ENCODE assay signal across 18 cellular contexts in the genomic region with DNA sequence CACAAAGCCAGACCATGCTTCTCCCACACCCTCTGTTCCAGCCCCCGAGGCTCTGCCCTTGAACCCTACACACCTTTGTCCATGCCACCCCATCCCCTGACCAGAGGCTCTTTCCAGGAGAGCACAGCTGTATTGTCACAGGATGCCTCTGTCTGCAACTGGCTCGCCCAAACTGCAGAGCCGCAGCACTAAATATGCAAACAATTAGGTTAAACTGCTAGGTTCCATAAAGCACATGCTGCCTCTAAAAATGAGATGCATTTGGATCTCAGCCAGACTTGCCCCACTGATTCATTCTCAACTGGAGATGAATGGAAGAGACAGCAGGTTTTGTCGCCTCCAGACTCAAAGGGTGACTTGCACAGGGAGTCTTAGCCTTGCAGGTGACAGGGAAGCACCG.
DNase-seq lines count a peak whose midpoint lies in the region; ATAC-seq, FAIRE-seq and TF ChIP-seq lines count a peak whose summit lies in the region.
"Had no signal": no experiment of that assay in that cellular context is flagged by ENCODE, and none has a peak within 500 bp of the region (broad histone marks: within the 10 kb centered on the region; RNA-seq: fewer than 3 reads in every experiment).

No MANE protein-coding gene starts in this region.

- peak; percentile 64 for FAIRE-seq in GM18507 (lab: Jason Lieb, UNC)
- FAIRE-seq: colon, keratinocyte, pancreas had no signal

- no peak overlapping the region for H3K4me3 Mint-ChIP-seq in activated naive CD8-positive, alpha-beta T cell treated with anti-CD3 and anti-CD28 coated beads, Interleukin-2, amount 50 U/mL, for 24 hours

- BruUV-seq in A673 (replicated peaks; lab: Mats Ljungman, UMichigan): no TSS peak

- H3K36me3 Mint-ChIP-seq in activated naive CD8-positive, alpha-beta T cell treated with anti-CD3 and anti-CD28 coated beads, Interleukin-2, amount 50 U/mL, for 24 hours (ENCODE audit: low read depth): peaks cover 51% of the 10 kb centered on the region

- ATAC-seq in HG03175 (IDR thresholded peaks at IDR 0.05; ENCODE audit: unreplicated experiment) (peak; percentile 70), GM18870 (IDR thresholded peaks at IDR 0.05; ENCODE audit: unreplicated experiment) (no peak), HG03135 (IDR thresholded peaks at IDR 0.05; ENCODE audit: unreplicated experiment) (no peak)
- no peak for ATAC-seq in activated naive CD8-positive, alpha-beta T cell treated with anti-CD3 and anti-CD28 coated beads, Interleukin-2, amount 50 U/mL, for 24 hours
- ATAC-seq: activated CD4-positive, CD25-positive, alpha-beta regulatory T cell treated with anti-CD3 and anti-CD28 coated beads, Interleukin-2, amount 50 U/mL, for 24 hours; Panc1 had no signal

- no peak for TF ChIP-seq CTCF in A673 (conservative IDR thresholded peaks at IDR 0.05; ENCODE audit: low read depth, low read length)

- peak overlapping the region; percentile 33 for H3K27ac Mint-ChIP-seq in activated naive CD8-positive, alpha-beta T cell treated with anti-CD3 and anti-CD28 coated beads, Interleukin-2, amount 50 U/mL, for 24 hours

- H3K27ac ChIP-seq in A673 (ENCODE audit: low read depth, low read length, poor library complexity, severe bottlenecking): no peak overlapping the region
- H3K27ac ChIP-seq: esophagus muscularis mucosa had no signal

- no peaks in the 10 kb centered on the region for H3K9me3 ChIP-seq in A673 (ENCODE audit: low read depth, low read length, poor library complexity, severe bottlenecking)
- H3K9me3 ChIP-seq: esophagus muscularis mucosa, pancreas had no signal

- H3K27me3 Mint-ChIP-seq in activated naive CD8-positive, alpha-beta T cell treated with anti-CD3 and anti-CD28 coated beads, Interleukin-2, amount 50 U/mL, for 24 hours: no peaks in the 10 kb centered on the region

- no peaks in the 10 kb centered on the region for H3K27me3 ChIP-seq in A673 (replicated peaks; ENCODE audit: insufficient read depth, low read depth, low read length, poor library complexity)
- H3K27me3 ChIP-seq: esophagus muscularis mucosa, pancreas had no signal

- CTCF ChIA-PET in A673 (lab: Charles Lee): no interaction called here

- H3K9me3 Mint-ChIP-seq in activated naive CD8-positive, alpha-beta T cell treated with anti-CD3 and anti-CD28 coated beads, Interleukin-2, amount 50 U/mL, for 24 hours: no peaks in the 10 kb centered on the region

- POLR2A ChIA-PET in A673 (lab: Charles Lee; ENCODE audit: low non-redundant PET): no interaction called here

- peak; percentile 23 for DNase-seq in A673 (ENCODE audit: low spot score)
- DNase-seq in GM18507 (ENCODE audit: extremely low spot score, insufficient read length, low read depth): no peak
- DNase-seq in activated naive CD8-positive, alpha-beta T cell treated with anti-CD3 and anti-CD28 coated beads, Interleukin-2, amount 50 U/mL, for 24 hours: no peak
- no peak for DNase-seq in SKM-1 treated with dmso at 0.1 percent for 144 hours (lab: John Stamatoyannopoulos, UW; ENCODE audit: unreplicated experiment)
- no peak for DNase-seq in AML-193 (lab: John Stamatoyannopoulos, UW)
- DNase-seq: anterior cingulate cortex, NCI-H1048, NCI-H2227 treated with DMSO at 0.1 percent for 48 hours, pancreas had no signal

- H3K36me3 ChIP-seq in A673 (ENCODE audit: insufficient read depth, low read length, poor library complexity, severe bottlenecking): no peaks in the 10 kb centered on the region

- intact Hi-C loops in A673 (cut with micrococcal nuclease; ENCODE audit: unreplicated experiment): no loop called here

- no peaks in the 10 kb centered on the region for H3K4me1 ChIP-seq in A673 (ENCODE audit: insufficient read depth, low read length, poor library complexity, severe bottlenecking)
- H3K4me1 ChIP-seq: esophagus muscularis mucosa had no signal

- no peaks in the 10 kb centered on the region for H3K4me1 Mint-ChIP-seq in activated naive CD8-positive, alpha-beta T cell treated with anti-CD3 and anti-CD28 coated beads, Interleukin-2, amount 50 U/mL, for 24 hours

- no peak overlapping the region for H3K4me3 ChIP-seq in A673 (ENCODE audit: low read depth, low read length, poor library complexity, severe bottlenecking)
- H3K4me3 ChIP-seq: esophagus muscularis mucosa, smooth muscle cell had no signal
